Comparison of ENCODE assay signal across 12 cellular contexts in genomic region chr1:245166471-245166885, GRCh38. TPM values are rescaled to one million over a fixed set of nuclear protein-coding genes. Genes with fewer than 3 reads are reported as not detected.
DNase-seq lines count a peak whose midpoint lies in the region; ATAC-seq, FAIRE-seq and TF ChIP-seq lines count a peak whose summit lies in the region.
"Had no signal": no experiment of that assay in that cellular context is flagged by ENCODE, and none has a peak within 500 bp of the region (broad histone marks: within the 10 kb centered on the region; RNA-seq: fewer than 3 reads in every experiment).

No MANE protein-coding gene starts in this region.

- H3K4me3 ChIP-seq in right lobe of liver = peak overlapping the region in 2 of 3 donors; percentile 11 to 24
- no peak overlapping the region for H3K4me3 ChIP-seq in HepG2 (replicated peaks in 1 of 3; ENCODE audit: insufficient read depth in 1 of 3, low read depth in 2 of 3, low read length in 3 of 3)
- peak overlapping the region in 57 of 59 donors; percentile 1 to 61 (median 42) for H3K4me3 ChIP-seq in dorsolateral prefrontal cortex
- peak overlapping the region; percentile 19 to 24 for H3K4me3 ChIP-seq in vagina

- no peaks in the 10 kb centered on the region for H3K79me2 ChIP-seq in HepG2 (ENCODE audit: insufficient read depth, low read length)

- no peaks in the 10 kb centered on the region for H3K27me3 ChIP-seq in right lobe of liver
- peaks cover 1 to 6% of the 10 kb centered on the region in 2 experiments; a peak in 1 of 5 replicates for H3K27me3 ChIP-seq in HepG2 (ENCODE audit: control insufficient read depth in 1 of 2, insufficient read depth in 2 of 2, low read length in 2 of 2)
- peaks cover 0 to 14% (median 0%) of the 10 kb centered on the region in 45 donors for H3K27me3 ChIP-seq in dorsolateral prefrontal cortex
- no peaks in the 10 kb centered on the region for H3K27me3 ChIP-seq in vagina

- no peak overlapping the region for H3K27ac Mint-ChIP-seq in activated T-helper 17 cell treated with anti-CD3 and anti-CD28 coated beads, Interleukin-2, amount 50 U/mL, for 72 hours

- WGBS in right lobe of liver (ENCODE audit: insufficient coverage, low coverage, low lambda C conversion rate, missing lambda C conversion rate) = 6% methylated on average over 10 of the region's 10 CpGs
- 69% methylated on average over 10 of the region's 10 CpGs for WGBS in HepG2 (ENCODE audit: low lambda C conversion rate)

- TF ChIP-seq EP300 in HepG2 (IDR thresholded peaks at IDR 0.05; ENCODE audit: low read depth in 2 of 2, low read length in 2 of 2) (no peak), HepG2 (CRISPR knock-in tag; IDR thresholded peaks at IDR 0.05; ENCODE audit: borderline replicate concordance) (no peak)

- no peaks in the 10 kb centered on the region for H3K4me1 Mint-ChIP-seq in activated T-helper 17 cell treated with anti-CD3 and anti-CD28 coated beads, Interleukin-2, amount 50 U/mL, for 72 hours

- CTCF ChIA-PET in HepG2 (lab: Yijun Ruan, JAX; ENCODE audit: low intra/inter-chr PET ratio, low total read pairs) = no interaction called here

- no peaks in the 10 kb centered on the region for H3K36me3 ChIP-seq in right lobe of liver
- H3K36me3 ChIP-seq in HepG2 (replicated peaks in 1 of 2; ENCODE audit: control insufficient read depth in 1 of 2, insufficient read depth in 2 of 2, low read length in 2 of 2) = no peaks in the 10 kb centered on the region
- H3K36me3 ChIP-seq in vagina = no peaks in the 10 kb centered on the region

- TF ChIP-seq POLR2A in right lobe of liver (IDR thresholded peaks at IDR 0.05) (no peak), HepG2 (IDR thresholded peaks at IDR 0.05; ENCODE audit: insufficient read depth in 1 of 2, low read depth in 2 of 2, low read length in 2 of 2) (no peak), vagina (IDR thresholded peaks at IDR 0.05) (no peak)

- in situ Hi-C loops in HepG2 (cut with HindIII; ENCODE audit: extremely low pct_ligation_motif_present, low pct_unique_long_range_greater_than_20kb) = loop anchor here (25.0 kb wide), 1 partner anchor 1321 kb away; no protein-coding TSS in a partner anchor

- H3K27ac ChIP-seq in right lobe of liver = peak overlapping the region in 1 of 3 donors; percentile 6
- no peak overlapping the region for H3K27ac ChIP-seq in HepG2 (ENCODE audit: extremely low read length, insufficient read depth, low read length)
- no peak overlapping the region for H3K27ac ChIP-seq in dorsolateral prefrontal cortex
- H3K27ac ChIP-seq in vagina = no peak overlapping the region

- no peak for DNase-seq in right lobe of liver
- DNase-seq in HepG2 (ENCODE audit: low spot score) = no peak
- DNase-seq in dorsolateral prefrontal cortex = no peak
- peak; percentile 7 to 50 for DNase-seq in lung microvascular endothelial cell (ENCODE audit: low read depth in 2 of 2)
- peak in 1 of 2 donors; percentile 69 for DNase-seq in vagina (ENCODE audit: extremely low spot score in 2 of 2)
- DNase-seq in HK-2 (ENCODE audit: unreplicated experiment) = no peak
- DNase-seq: effector CD4-positive, alpha-beta T cell; NCI-H1930 had no signal

- no peak for TF ChIP-seq RAD21 in HepG2 (CRISPR knock-in tag; IDR thresholded peaks at IDR 0.05)

- H3K9ac ChIP-seq in HepG2 (ENCODE audit: insufficient read depth, low read depth, low read length) = no peak overlapping the region

- intact Hi-C loops in right lobe of liver (cut with DNase I) (loop anchor here in 1 of 2 donors (10.0 kb wide), 1 partner anchor 218 kb away; no protein-coding TSS in a partner anchor), HepG2 (cut with micrococcal nuclease; ENCODE audit: unreplicated experiment) (no loop called here), dorsolateral prefrontal cortex (cut with DNase I) (no loop called here), vagina (cut with DNase I) (no loop called here)

- no peaks in the 10 kb centered on the region for H4K20me1 ChIP-seq in HepG2 (ENCODE audit: insufficient read depth, low read length)

- peak; percentile 50 to 65 (median 54) for ATAC-seq in right lobe of liver
- ATAC-seq in HepG2 = no peak
- ATAC-seq in GM19035 (IDR thresholded peaks at IDR 0.05; ENCODE audit: unreplicated experiment) = no peak
- no peak for ATAC-seq in activated T-helper 17 cell treated with anti-CD3 and anti-CD28 coated beads, Interleukin-2, amount 50 U/mL, for 72 hours (replicated peaks)

- H3K27me3 Mint-ChIP-seq in activated T-helper 17 cell treated with anti-CD3 and anti-CD28 coated beads, Interleukin-2, amount 50 U/mL, for 72 hours = peaks cover 45% of the 10 kb centered on the region

- no peak for FAIRE-seq in HepG2 (lab: Jason Lieb, UNC)
- FAIRE-seq: islet of Langerhans, TTC549 had no signal

- no peak overlapping the region for H3K4me2 ChIP-seq in HepG2 (ENCODE audit: low read depth, low read length)

- H3K4me1 ChIP-seq in right lobe of liver (no peaks in the 10 kb centered on the region), HepG2 (ENCODE audit: insufficient read depth, low read length) (no peaks in the 10 kb centered on the region), vagina (peaks cover 4% of the 10 kb centered on the region)

- BruUV-seq in HepG2 (replicated peaks; lab: Mats Ljungman, UMichigan) = no TSS peak

- no peaks in the 10 kb centered on the region for H3K36me3 Mint-ChIP-seq in activated T-helper 17 cell treated with anti-CD3 and anti-CD28 coated beads, Interleukin-2, amount 50 U/mL, for 72 hours (ENCODE audit: low read depth)

- TF ChIP-seq CTCF in right lobe of liver (IDR thresholded peaks at IDR 0.05) = no peak
- TF ChIP-seq CTCF in HepG2 (CRISPR knock-in tag; IDR thresholded peaks at IDR 0.05) = no peak
- TF ChIP-seq CTCF in dorsolateral prefrontal cortex (IDR thresholded peaks at IDR 0.05 in 54 of 56, conservative IDR thresholded peaks at IDR 0.05 in 2 of 56; ENCODE audit: low read depth in 1 of 56, partially characterized antibody in 56 of 56) = no peak
- TF ChIP-seq CTCF in vagina (IDR thresholded peaks at IDR 0.05) = no peak

- no peak overlapping the region for H2AFZ ChIP-seq in HepG2 (ENCODE audit: low read length)

- no peaks in the 10 kb centered on the region for H3K9me3 Mint-ChIP-seq in activated T-helper 17 cell treated with anti-CD3 and anti-CD28 coated beads, Interleukin-2, amount 50 U/mL, for 72 hours

- POLR2A ChIA-PET in HepG2 (lab: Yijun Ruan, JAX) = no interaction called here

- no peak overlapping the region for H3K4me3 Mint-ChIP-seq in activated T-helper 17 cell treated with anti-CD3 and anti-CD28 coated beads, Interleukin-2, amount 50 U/mL, for 72 hours

- no peaks in the 10 kb centered on the region for H3K9me3 ChIP-seq in right lobe of liver
- H3K9me3 ChIP-seq in HepG2 (ENCODE audit: low read length) = no peaks in the 10 kb centered on the region
- no peaks in the 10 kb centered on the region for H3K9me3 ChIP-seq in vagina

TF ChIP-seq in HepG2, 621 proteins besides CTCF, POLR2A, EP300 and RAD21:
- TF ChIP-seq ZNF570 (CRISPR knock-in tag; IDR thresholded peaks at IDR 0.05; ENCODE audit: borderline replicate concordance) (no peak), ZNF768 (CRISPR knock-in tag; IDR thresholded peaks at IDR 0.05) (no peak), THYN1 (CRISPR knock-in tag; IDR thresholded peaks at IDR 0.05; ENCODE audit: borderline replicate concordance, low read depth) (no peak), GABPB1 (CRISPR knock-in tag; IDR thresholded peaks at IDR 0.05) (no peak)
- TF ChIP-seq, protein P1, sequence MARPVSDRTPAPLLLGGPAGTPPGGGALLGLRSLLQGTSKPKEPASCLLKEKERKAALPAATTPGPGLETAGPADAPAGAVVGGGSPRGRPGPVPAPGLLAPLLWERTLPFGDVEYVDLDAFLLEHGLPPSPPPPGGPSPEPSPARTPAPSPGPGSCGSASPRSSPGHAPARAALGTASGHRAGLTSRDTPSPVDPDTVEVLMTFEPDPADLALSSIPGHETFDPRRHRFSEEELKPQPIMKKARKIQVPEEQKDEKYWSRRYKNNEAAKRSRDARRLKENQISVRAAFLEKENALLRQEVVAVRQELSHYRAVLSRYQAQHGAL (CRISPR knock-in tag; IDR thresholded peaks at IDR 0.05; ENCODE audit: not compliant biosample characterization) = no peak
- TF ChIP-seq, protein P2, sequence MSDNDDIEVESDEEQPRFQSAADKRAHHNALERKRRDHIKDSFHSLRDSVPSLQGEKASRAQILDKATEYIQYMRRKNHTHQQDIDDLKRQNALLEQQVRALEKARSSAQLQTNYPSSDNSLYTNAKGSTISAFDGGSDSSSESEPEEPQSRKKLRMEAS (IDR thresholded peaks at IDR 0.05) = no peak
TF ChIP-seq in HepG2: peak in this region for 0.

RNA-seq across cellular contexts. Expression of gene KIF26B, which starts 11.7 kb away (rescaled TPM):
- total RNA-seq in right lobe of liver = under 1 TPM; 0.31 to 0.55 (median 0.35) TPM
- total RNA-seq in HepG2 (2016; rRNA removed; fragmentation: Illumina TruSeq; extraction: Trizol) = 0.03 and 0.09 TPM in 2 replicates
- total RNA-seq in HepG2 (2016; cell fraction: cytosol; rRNA removed; fragmentation: Illumina TruSeq; extraction: Trizol; ENCODE audit: low read depth) = 0.20 TPM in 1 of 2 replicates, not detected in the other
- 0.06 and 0.07 TPM in 2 replicates for total RNA-seq in HepG2 (2016; cell fraction: insoluble cytoplasmic fraction; rRNA removed; fragmentation: Illumina TruSeq; extraction: Trizol)
- 0.09 and 0.10 TPM in 2 replicates for total RNA-seq in HepG2 (2016; cell fraction: membrane; rRNA removed; fragmentation: Illumina TruSeq; extraction: Trizol)
- total RNA-seq in HepG2 (2016; cell fraction: nucleus; rRNA removed; fragmentation: Illumina TruSeq; extraction: Trizol) = 0.06 and 0.09 TPM in 2 replicates
- polyA plus RNA-seq in HepG2 (2011; rRNA removed) = 0.08 and 0.09 TPM in 2 replicates
- polyA plus RNA-seq in HepG2 (2011; cell fraction: cytosol; rRNA removed) = 0.03 and 0.05 TPM in 2 replicates
- 0.39 and 0.78 TPM in 2 replicates for polyA plus RNA-seq in HepG2 (2011; cell fraction: nucleus; rRNA removed)
- polyA plus RNA-seq in HepG2 (2012) = 0.23 and 0.25 TPM in 2 replicates
- not detected in 2 replicates for polyA plus RNA-seq in HepG2 (2016; cell fraction: cytosol; fragmentation: Illumina TruSeq; extraction: Trizol; ENCODE audit: low read depth)
- 0.10 TPM in 1 of 2 replicates, not detected in the other for polyA plus RNA-seq in HepG2 (2016; cell fraction: insoluble cytoplasmic fraction; fragmentation: Illumina TruSeq; extraction: Trizol; ENCODE audit: low read depth)
- not detected in 2 replicates for polyA plus RNA-seq in HepG2 (2016; cell fraction: membrane; fragmentation: Illumina TruSeq; extraction: Trizol; ENCODE audit: low read depth)
- 0.15 TPM in 1 of 2 replicates, not detected in the other for polyA plus RNA-seq in HepG2 (2016; cell fraction: nucleus; fragmentation: Illumina TruSeq; extraction: Trizol; ENCODE audit: insufficient read depth, low read depth)
- polyA minus RNA-seq in HepG2 (2011; rRNA and poly(A)+ RNA removed; ENCODE audit: low replicate concordance) = 0.02 and 0.26 TPM in 2 replicates
- polyA minus RNA-seq in HepG2 (2011; cell fraction: cytosol; rRNA and poly(A)+ RNA removed) = 0.09 and 0.20 TPM in 2 replicates
- polyA minus RNA-seq in HepG2 (2011; cell fraction: nucleus; rRNA and poly(A)+ RNA removed) = 0.39 and 1.2 TPM in 2 replicates
- 10 to 100 TPM in 20 of 120 experiments, 1 to 10 TPM in 100; 3.9 to 20.8 (median 8.4) TPM for total RNA-seq in dorsolateral prefrontal cortex
- 1.1 and 1.4 TPM in 2 replicates for total RNA-seq in lung microvascular endothelial cell
- total RNA-seq in vagina = 0.49 TPM
- not detected for total RNA-seq in activated T-helper 17 cell treated with anti-CD3 and anti-CD28 coated beads, Interleukin-2, amount 50 U/mL, for 72 hours

Comparison
In these comparisons a context has a peak if more than half of its experiments do, and no peak if none do; other contexts are left out.
1. ATAC-seq: peak in right lobe of liver (4 of 4); none in HepG2 (single experiment), GM19035 (single experiment) and activated T-helper 17 cell treated with anti-CD3 and anti-CD28 coated beads, Interleukin-2, amount 50 U/mL, for 72 hours (single experiment).
2. H3K4me3 ChIP-seq: peak in right lobe of liver (2 of 3), dorsolateral prefrontal cortex (57 of 59) and vagina (2 of 2); none in HepG2 (0 of 3).
3. DNase-seq: peak in lung microvascular endothelial cell (2 of 2); none in right lobe of liver (0 of 3), HepG2 (single experiment), dorsolateral prefrontal cortex (0 of 10) and HK-2 (single experiment).